23 cellular contexts compared by ENCODE assay signal in the genomic region with DNA sequence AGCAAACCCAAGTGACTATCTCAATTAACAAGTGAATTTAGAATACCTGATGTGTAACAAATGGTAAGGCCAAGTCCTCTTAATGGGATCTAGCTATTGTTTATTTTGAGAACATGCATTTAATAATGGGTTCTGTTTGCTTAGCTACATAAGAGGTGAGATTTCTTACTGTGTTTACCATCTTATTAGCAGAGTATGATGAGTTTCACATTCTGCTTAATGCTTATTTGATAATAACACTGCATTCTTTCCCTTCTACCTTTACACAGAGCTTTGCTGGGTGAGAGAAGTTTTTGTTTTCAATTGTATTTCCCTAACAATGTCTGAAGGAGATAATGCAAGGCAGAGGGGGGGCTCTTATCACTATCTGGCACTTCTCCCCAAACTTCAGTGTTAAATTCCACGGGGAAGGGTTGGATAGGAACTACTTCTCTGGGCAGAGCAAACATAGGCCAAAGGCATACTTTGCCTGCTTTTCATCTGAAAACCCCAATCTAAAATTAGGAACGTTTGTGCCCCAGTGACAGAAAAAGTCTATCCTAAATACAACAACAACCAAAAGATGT.
A peak's percentile ranks its signal among the peaks of the same experiment; 100 is the strongest.
DNase-seq lines count a peak whose midpoint lies in the region; ATAC-seq and TF ChIP-seq lines count a peak whose summit lies in the region.
"Had no signal": no experiment of that assay in that cellular context is flagged by ENCODE, and none has a peak within 500 bp of the region (broad histone marks: within the 10 kb centered on the region; RNA-seq: fewer than 3 reads in every experiment).

No MANE protein-coding gene starts in this region.

- WGBS in endodermal cell (ENCODE audit: insufficient coverage in 1 of 2, insufficient read length in 1 of 2), 2 experiments, result 0 to 16% methylated on average over 1 to 2 of the region's 2 CpGs

- H3K36me3 ChIP-seq in Loucy (ENCODE audit: insufficient read depth, low read length), result no peaks in the 10 kb centered on the region
- H3K36me3 ChIP-seq in endodermal cell (ENCODE audit: control insufficient read depth, insufficient read depth, low read length), result no peaks in the 10 kb centered on the region
- H3K36me3 ChIP-seq: BE2C had no signal

- no peaks in the 10 kb centered on the region for H3K36me3 Mint-ChIP-seq in endodermal cell (ENCODE audit: low read depth)
- H3K36me3 Mint-ChIP-seq in effector memory CD8-positive, alpha-beta T cell (ENCODE audit: insufficient read depth), result no peaks in the 10 kb centered on the region

- ATAC-seq in effector memory CD8-positive, alpha-beta T cell (replicated peaks), result no peak
- ATAC-seq: GM12878 had no signal

- H2AFZ ChIP-seq in Loucy (ENCODE audit: low read length), result 0 out of 2 replicates have a peak overlapping the region, but pooled peaks have one; percentile 21
- H2AFZ ChIP-seq: GM23248 had no signal

- no peaks in the 10 kb centered on the region for H3K79me2 ChIP-seq in Loucy (ENCODE audit: insufficient read depth, low read length)

- H3K27ac Mint-ChIP-seq in endodermal cell, result peak overlapping the region; percentile 73
- H3K27ac Mint-ChIP-seq in effector memory CD8-positive, alpha-beta T cell, result no peak overlapping the region

- no peaks in the 10 kb centered on the region for H3F3A ChIP-seq in Loucy (ENCODE audit: low read depth)

- no peaks in the 10 kb centered on the region for H3K4me1 ChIP-seq in Loucy (ENCODE audit: insufficient read depth, low read length, poor library complexity, severe bottlenecking)
- H3K4me1 ChIP-seq in endodermal cell (ENCODE audit: control insufficient read depth, insufficient read depth, low read length), result peaks cover 25% of the 10 kb centered on the region
- H3K4me1 ChIP-seq: BE2C had no signal

- no peak overlapping the region for H3K4me2 ChIP-seq in Loucy (ENCODE audit: low read depth, low read length, poor library complexity, severe bottlenecking)
- H3K4me2 ChIP-seq: SK-N-SH had no signal

- H3K9me2 ChIP-seq in Loucy (replicated peaks; ENCODE audit: low read depth, low read length), result no peaks in the 10 kb centered on the region
- H3K9me2 ChIP-seq: SK-N-SH had no signal

- H3K27me3 ChIP-seq in Loucy (ENCODE audit: insufficient read depth, low read length, poor library complexity, severe bottlenecking) (no peaks in the 10 kb centered on the region), endodermal cell (ENCODE audit: control insufficient read depth, insufficient read depth, low read length, poor library complexity, severe bottlenecking) (no peaks in the 10 kb centered on the region)
- H3K27me3 ChIP-seq: BE2C had no signal

- H4K20me1 ChIP-seq in Loucy (ENCODE audit: insufficient read depth, low read length, poor library complexity, severe bottlenecking), result no peaks in the 10 kb centered on the region

- DNase-seq in NCI-H748 (lab: John Stamatoyannopoulos, UW; ENCODE audit: unreplicated experiment) (peak; percentile 39), NCI-H748 treated with DMSO at 0.1 percent for 48 hours (lab: John Stamatoyannopoulos, UW) (no peak), endodermal cell (peak; percentile 74)
- DNase-seq in stimulated activated CD4-positive, alpha-beta T cell treated with anti-CD3 and anti-CD28 coated beads, Interleukin-4, amount 100 ng/mL, for 4 hours, result no peak
- no peak for DNase-seq in effector memory CD8-positive, alpha-beta T cell
- no peak for DNase-seq in activated T-cell treated with anti-CD3 and anti-CD28 coated beads, Interleukin-2, amount 50 U/mL, for 48 hours
- DNase-seq: BE2C; DND-41; GM23248; MM.1S; NCI-H1092; NCI-H1436 treated with DMSO at 0.1 percent for 48 hours; NCI-H2029; NCI-H2171; NCI-H345; NCI-H526; NK-92 treated with Interleukin-12 subunit alpha and Interleukin-12 subunit beta, amount 100 ng/mL, for 24 hours; SHP77 treated with DMSO at 0.1 percent for 48 hours; SK-N-SH; T-helper 2 cell had no signal

- no peaks in the 10 kb centered on the region for H3K9me3 Mint-ChIP-seq in endodermal cell
- H3K9me3 Mint-ChIP-seq in effector memory CD8-positive, alpha-beta T cell, result no peaks in the 10 kb centered on the region

- H3K4me1 Mint-ChIP-seq in endodermal cell, result peaks cover 57% of the 10 kb centered on the region
- H3K4me1 Mint-ChIP-seq in effector memory CD8-positive, alpha-beta T cell (ENCODE audit: low read depth in 2 of 2), result no peaks in the 10 kb centered on the region

- H3K9me3 ChIP-seq in Loucy (ENCODE audit: insufficient read depth, low read depth, low read length), result no peaks in the 10 kb centered on the region
- H3K9me3 ChIP-seq in endodermal cell (ENCODE audit: control insufficient read depth, low read length), result no peaks in the 10 kb centered on the region
- H3K9me3 ChIP-seq: BE2C, SK-N-SH had no signal

- H3K4me3 Mint-ChIP-seq in endodermal cell, result no peak overlapping the region
- no peak overlapping the region for H3K4me3 Mint-ChIP-seq in effector memory CD8-positive, alpha-beta T cell

- no peak overlapping the region for H3K4me3 ChIP-seq in Loucy (ENCODE audit: low read length, poor library complexity, severe bottlenecking)
- peak overlapping the region; percentile 32 for H3K4me3 ChIP-seq in endodermal cell (ENCODE audit: low read length)
- H3K4me3 ChIP-seq: GM12878, GM23248 had no signal

- TF ChIP-seq CTCF in Loucy (conservative IDR thresholded peaks at IDR 0.05; ENCODE audit: low read length), result no peak
- no peak for TF ChIP-seq CTCF in endodermal cell (conservative IDR thresholded peaks at IDR 0.05)

- H3K27ac ChIP-seq in endodermal cell (ENCODE audit: low read depth, low read length), result no peak overlapping the region
- H3K27ac ChIP-seq: GM23248, RWPE1 had no signal

- H3K9ac ChIP-seq in Loucy (ENCODE audit: low read depth, low read length, poor library complexity, severe bottlenecking) (no peak overlapping the region), endodermal cell (ENCODE audit: extremely low read depth, low read length, poor library complexity, severe bottlenecking) (no peak overlapping the region)
- H3K9ac ChIP-seq: GM23248, SK-N-SH had no signal

- H3K27me3 Mint-ChIP-seq in endodermal cell (ENCODE audit: insufficient read depth), result no peaks in the 10 kb centered on the region
- peaks cover 0 to 5% of the 10 kb centered on the region in 2 donors for H3K27me3 Mint-ChIP-seq in effector memory CD8-positive, alpha-beta T cell

Comparison
In these comparisons a context has a peak if more than half of its experiments do, and no peak if none do; other contexts are left out.
1. DNase-seq: peak in NCI-H748 (single experiment) and endodermal cell (single experiment); none in NCI-H748 treated with DMSO at 0.1 percent for 48 hours (single experiment), stimulated activated CD4-positive, alpha-beta T cell treated with anti-CD3 and anti-CD28 coated beads, Interleukin-4, amount 100 ng/mL, for 4 hours (0 of 2), effector memory CD8-positive, alpha-beta T cell (0 of 3) and activated T-cell treated with anti-CD3 and anti-CD28 coated beads, Interleukin-2, amount 50 U/mL, for 48 hours (0 of 2).